8 cellular contexts compared by ENCODE assay signal in the genomic region with DNA sequence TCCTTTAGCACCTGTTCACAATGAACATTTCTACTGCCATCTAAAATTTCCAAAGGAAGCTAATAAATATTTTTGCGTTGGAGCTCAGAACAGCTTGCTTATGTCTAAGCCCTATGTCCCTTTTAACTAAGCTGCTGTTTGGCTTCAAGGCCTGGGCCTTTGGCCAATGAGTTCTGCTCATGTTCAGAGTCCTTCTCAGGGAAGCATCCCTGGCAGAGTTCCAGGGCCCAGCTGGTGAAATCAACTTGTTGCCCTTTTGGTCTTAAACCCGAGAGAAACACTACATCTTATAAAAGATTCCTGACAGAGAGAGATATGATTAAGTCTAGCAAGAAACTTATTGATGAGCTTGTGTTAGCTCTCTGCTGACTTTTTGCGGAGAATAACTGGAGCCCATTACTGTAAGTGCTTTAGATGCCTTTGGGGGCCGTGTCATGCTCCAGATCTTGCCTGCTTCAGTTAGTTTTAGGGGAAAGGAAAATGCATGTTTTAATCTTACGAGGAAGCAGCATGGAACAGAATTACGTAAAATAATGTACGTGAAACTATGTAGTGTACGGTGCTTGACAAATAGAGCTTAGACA.
DNase-seq lines count a peak whose midpoint lies in the region; ATAC-seq and TF ChIP-seq lines count a peak whose summit lies in the region.

No MANE protein-coding gene starts in this region.

- no peaks in the 10 kb centered on the region for H3K27me3 Mint-ChIP-seq in stimulated activated memory B cell treated with anti-CD40 and anti-IgM and Interleukin-4, amounts not matched to agents 10 μg/mL and 1 μg/mL and 100 μg/mL, for 72 hours
- H3K27me3 Mint-ChIP-seq in activated CD4-positive, alpha-beta T cell treated with anti-CD3 and anti-CD28 coated beads, Interleukin-2, amount 10 ng/mL, durations not matched to agents 24 days and 14 days: no peaks in the 10 kb centered on the region

- no peaks in the 10 kb centered on the region for H3K9me3 ChIP-seq in Peyer's patch

- peaks cover 0 to 50% (median 3%) of the 10 kb centered on the region in 4 donors for H3K4me1 ChIP-seq in Peyer's patch

- no peak overlapping the region for H3K4me3 Mint-ChIP-seq in stimulated activated memory B cell treated with anti-CD40 and anti-IgM and Interleukin-4, amounts not matched to agents 10 μg/mL and 1 μg/mL and 100 μg/mL, for 72 hours
- H3K4me3 Mint-ChIP-seq in activated CD4-positive, alpha-beta T cell treated with anti-CD3 and anti-CD28 coated beads, Interleukin-2, amount 10 ng/mL, durations not matched to agents 24 days and 14 days: no peak overlapping the region

- no peaks in the 10 kb centered on the region for H3K9me3 Mint-ChIP-seq in stimulated activated memory B cell treated with anti-CD40 and anti-IgM and Interleukin-4, amounts not matched to agents 10 μg/mL and 1 μg/mL and 100 μg/mL, for 72 hours
- H3K9me3 Mint-ChIP-seq in activated CD4-positive, alpha-beta T cell treated with anti-CD3 and anti-CD28 coated beads, Interleukin-2, amount 10 ng/mL, durations not matched to agents 24 days and 14 days: no peaks in the 10 kb centered on the region

- intact Hi-C loops in activated CD4-positive, alpha-beta T cell treated with anti-CD3 and anti-CD28 coated beads, Interleukin-2, amount 10 ng/mL, durations not matched to agents 24 days and 14 days (cut with micrococcal nuclease): no loop called here

- H3K4me3 ChIP-seq in Peyer's patch: peak overlapping the region in 2 of 4 donors; percentile 7 to 13
- no peak overlapping the region for H3K4me3 ChIP-seq in foreskin fibroblast (ENCODE audit: low read depth in 1 of 2, low read length in 2 of 2)

- H3K27ac ChIP-seq in Peyer's patch: peak overlapping the region in 2 of 4 donors; percentile 71 to 82

- TF ChIP-seq CTCF in Peyer's patch (IDR thresholded peaks at IDR 0.05): no peak
- TF ChIP-seq CTCF in foreskin fibroblast (IDR thresholded peaks at IDR 0.05; ENCODE audit: low read depth, low read length): no peak

- H3K36me3 Mint-ChIP-seq in stimulated activated memory B cell treated with anti-CD40 and anti-IgM and Interleukin-4, amounts not matched to agents 10 μg/mL and 1 μg/mL and 100 μg/mL, for 72 hours: no peaks in the 10 kb centered on the region
- peaks cover 15% of the 10 kb centered on the region for H3K36me3 Mint-ChIP-seq in activated CD4-positive, alpha-beta T cell treated with anti-CD3 and anti-CD28 coated beads, Interleukin-2, amount 10 ng/mL, durations not matched to agents 24 days and 14 days (ENCODE audit: low read depth)

- DNase-seq in COR-L47 (lab: John Stamatoyannopoulos, UW) (peak; percentile 11), Peyer's patch (peak; percentile 44 to 94 (median 89)), foreskin fibroblast (peak; percentile 86 to 97), nucleus accumbens (lab: John Stamatoyannopoulos, UW) (peak in 34 of 56 donors; percentile 0 to 77 (median 25))
- DNase-seq in activated CD4-positive, alpha-beta T cell treated with anti-CD3 and anti-CD28 coated beads, Interleukin-2, amount 50 U/mL, for 48 hours: no peak
- DNase-seq in activated CD4-positive, alpha-beta T cell treated with anti-CD3 and anti-CD28 coated beads, Interleukin-2, amount 10 ng/mL, durations not matched to agents 24 days and 14 days: no peak

- no peak overlapping the region for H3K27ac Mint-ChIP-seq in stimulated activated memory B cell treated with anti-CD40 and anti-IgM and Interleukin-4, amounts not matched to agents 10 μg/mL and 1 μg/mL and 100 μg/mL, for 72 hours
- H3K27ac Mint-ChIP-seq in activated CD4-positive, alpha-beta T cell treated with anti-CD3 and anti-CD28 coated beads, Interleukin-2, amount 10 ng/mL, durations not matched to agents 24 days and 14 days: no peak overlapping the region

- no peak for ATAC-seq in stimulated activated memory B cell treated with anti-CD40 and anti-IgM and Interleukin-4, amounts not matched to agents 10 μg/mL and 1 μg/mL and 100 μg/mL, for 72 hours
- ATAC-seq in HG03039 (IDR thresholded peaks at IDR 0.05; ENCODE audit: unreplicated experiment): no peak

- peaks cover 0 to 10% (median 0%) of the 10 kb centered on the region in 3 donors for H3K36me3 ChIP-seq in Peyer's patch

- no peak for TF ChIP-seq POLR2A in Peyer's patch (IDR thresholded peaks at IDR 0.05)

- no peaks in the 10 kb centered on the region for H3K4me1 Mint-ChIP-seq in stimulated activated memory B cell treated with anti-CD40 and anti-IgM and Interleukin-4, amounts not matched to agents 10 μg/mL and 1 μg/mL and 100 μg/mL, for 72 hours
- no peaks in the 10 kb centered on the region for H3K4me1 Mint-ChIP-seq in activated CD4-positive, alpha-beta T cell treated with anti-CD3 and anti-CD28 coated beads, Interleukin-2, amount 10 ng/mL, durations not matched to agents 24 days and 14 days

- no peaks in the 10 kb centered on the region for H3K27me3 ChIP-seq in Peyer's patch

Comparison
In these comparisons a context has a peak if more than half of its experiments do, and no peak if none do; other contexts are left out.
1. DNase-seq: peak in COR-L47 (single experiment), Peyer's patch (3 of 3), foreskin fibroblast (2 of 2) and nucleus accumbens (34 of 56); none in activated CD4-positive, alpha-beta T cell treated with anti-CD3 and anti-CD28 coated beads, Interleukin-2, amount 50 U/mL, for 48 hours (0 of 2) and activated CD4-positive, alpha-beta T cell treated with anti-CD3 and anti-CD28 coated beads, Interleukin-2, amount 10 ng/mL, durations not matched to agents 24 days and 14 days (single experiment).